9 cellular contexts compared by ENCODE assay signal in the genomic region with DNA sequence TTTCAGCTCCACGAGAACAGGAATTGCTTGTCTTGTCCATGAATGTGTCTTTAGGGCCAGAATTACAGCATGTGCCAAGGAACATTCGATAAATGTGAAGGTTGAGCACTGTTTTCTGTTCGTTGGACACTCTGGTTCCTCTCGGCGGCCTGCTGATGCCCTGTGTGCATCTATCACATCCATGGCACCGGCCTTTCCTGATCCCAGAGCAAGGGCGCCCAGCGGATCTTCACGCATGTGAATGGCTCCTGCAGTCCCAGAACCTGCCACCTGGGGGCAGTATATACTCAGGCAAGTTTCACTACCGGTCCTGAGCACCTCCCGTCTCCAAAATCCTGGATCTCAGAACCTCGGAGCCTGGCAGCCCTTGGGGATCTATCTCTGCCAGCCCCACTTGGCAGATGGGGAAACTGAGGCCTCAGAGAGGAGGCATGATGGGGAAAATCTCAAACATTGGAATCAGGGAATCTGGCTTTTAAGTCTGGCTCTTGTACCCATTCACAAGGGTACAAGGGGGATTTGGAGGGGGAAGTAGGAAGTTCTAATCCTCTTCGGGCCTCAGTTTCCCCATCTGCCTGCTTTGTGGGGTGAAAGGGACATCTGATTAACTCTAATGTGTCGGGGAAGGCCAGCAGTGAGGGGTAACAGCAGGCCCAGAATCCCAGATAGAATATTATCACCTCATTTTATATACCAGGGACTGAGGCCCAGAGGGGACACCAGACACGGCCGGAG. TPM values are rescaled to one million over a fixed set of nuclear protein-coding genes. Genes with fewer than 3 reads are reported as not detected.
DNase-seq lines count a peak whose midpoint lies in the region; ATAC-seq and TF ChIP-seq lines count a peak whose summit lies in the region.
"Had no signal": no experiment of that assay in that cellular context is flagged by ENCODE, and none has a peak within 500 bp of the region (broad histone marks: within the 10 kb centered on the region; RNA-seq: fewer than 3 reads in every experiment).

No MANE protein-coding gene starts in this region.

- no peaks in the 10 kb centered on the region for H3K9me3 ChIP-seq in neural progenitor cell (ENCODE audit: low read depth)

- peaks cover 27% of the 10 kb centered on the region for H3K27me3 Mint-ChIP-seq in activated T-cell treated with anti-CD3 and anti-CD28 coated beads, Interleukin-2, amount 50 U/mL, for 72 hours (ENCODE audit: low read depth)
- peaks cover 16% of the 10 kb centered on the region for H3K27me3 Mint-ChIP-seq in neural progenitor cell (ENCODE audit: insufficient read depth, low read depth)

- no peaks in the 10 kb centered on the region for H3K4me1 ChIP-seq in neural progenitor cell

- H4K20me1 ChIP-seq in neural progenitor cell (ENCODE audit: low read depth), result no peaks in the 10 kb centered on the region

- H3K36me3 Mint-ChIP-seq in activated T-cell treated with anti-CD3 and anti-CD28 coated beads, Interleukin-2, amount 50 U/mL, for 72 hours (ENCODE audit: insufficient read depth in 2 of 2), result no peaks in the 10 kb centered on the region
- H3K36me3 Mint-ChIP-seq in neural progenitor cell, result no peaks in the 10 kb centered on the region
- H3K36me3 Mint-ChIP-seq: activated naive CD4-positive, alpha-beta T cell treated with anti-CD3 and anti-CD28 coated beads, Interleukin-2, amount 50 U/mL, for 24 hours had no signal

- ATAC-seq in activated T-cell treated with anti-CD3 and anti-CD28 coated beads, Interleukin-2, amount 50 U/mL, for 72 hours (replicated peaks in 1 of 2), result peak in 1 of 2 donors; percentile 7
- no peak for ATAC-seq in HG03342 (IDR thresholded peaks at IDR 0.05; ENCODE audit: unreplicated experiment)

- H3K9me3 Mint-ChIP-seq in activated T-cell treated with anti-CD3 and anti-CD28 coated beads, Interleukin-2, amount 50 U/mL, for 72 hours, result no peaks in the 10 kb centered on the region
- H3K9me3 Mint-ChIP-seq in neural progenitor cell, result no peaks in the 10 kb centered on the region
- H3K9me3 Mint-ChIP-seq: activated naive CD4-positive, alpha-beta T cell treated with anti-CD3 and anti-CD28 coated beads, Interleukin-2, amount 50 U/mL, for 24 hours had no signal

- H2AFZ ChIP-seq in neural progenitor cell (replicated peaks), result peak overlapping the region; percentile 2

- TF ChIP-seq CTCF in LNCaP clone FGC (IDR thresholded peaks at IDR 0.05; ENCODE audit: control insufficient read depth, extremely low read depth, insufficient read depth) (peak; percentile 88), neural progenitor cell (IDR thresholded peaks at IDR 0.05) (peak; percentile 97)

- H3K36me3 ChIP-seq in neural progenitor cell, result no peaks in the 10 kb centered on the region

- peak overlapping the region; percentile 44 for H3K27ac Mint-ChIP-seq in activated T-cell treated with anti-CD3 and anti-CD28 coated beads, Interleukin-2, amount 50 U/mL, for 72 hours
- no peak overlapping the region for H3K27ac Mint-ChIP-seq in neural progenitor cell
- H3K27ac Mint-ChIP-seq: activated naive CD4-positive, alpha-beta T cell treated with anti-CD3 and anti-CD28 coated beads, Interleukin-2, amount 50 U/mL, for 24 hours had no signal

- H3F3A ChIP-seq in neural progenitor cell (ENCODE audit: low read depth), result peaks cover 1% of the 10 kb centered on the region

- no peak overlapping the region for H3K4me3 Mint-ChIP-seq in activated T-cell treated with anti-CD3 and anti-CD28 coated beads, Interleukin-2, amount 50 U/mL, for 72 hours
- no peak overlapping the region for H3K4me3 Mint-ChIP-seq in neural progenitor cell
- H3K4me3 Mint-ChIP-seq: activated naive CD4-positive, alpha-beta T cell treated with anti-CD3 and anti-CD28 coated beads, Interleukin-2, amount 50 U/mL, for 24 hours had no signal

- no peak overlapping the region for H3K4me2 ChIP-seq in neural progenitor cell

- DNase-seq in DMS153 treated with DMSO at 0.1 percent for 48 hours (lab: John Stamatoyannopoulos, UW; ENCODE audit: unreplicated experiment) (peak; percentile 62), LNCaP clone FGC (ENCODE audit: low read depth) (no peak), RKO (ENCODE audit: low spot score) (peak; percentile 90), fibroblast of peridontal ligament (ENCODE audit: extremely low read depth) (peak; percentile 87), neural progenitor cell (ENCODE audit: low spot score) (peak; percentile 92), stromal cell of bone marrow (ENCODE audit: low read depth) (peak; percentile 55)
- DNase-seq in activated T-cell treated with anti-CD3 and anti-CD28 coated beads, Interleukin-2, amount 50 U/mL, for 72 hours, result peak; percentile 89 to 91

- no peak overlapping the region for H3K9ac ChIP-seq in neural progenitor cell

- H3K4me1 Mint-ChIP-seq in activated T-cell treated with anti-CD3 and anti-CD28 coated beads, Interleukin-2, amount 50 U/mL, for 72 hours (ENCODE audit: low read depth), result peaks cover 10% of the 10 kb centered on the region
- H3K4me1 Mint-ChIP-seq in neural progenitor cell, result peaks cover 4% of the 10 kb centered on the region
- H3K4me1 Mint-ChIP-seq: activated naive CD4-positive, alpha-beta T cell treated with anti-CD3 and anti-CD28 coated beads, Interleukin-2, amount 50 U/mL, for 24 hours had no signal

- no peak overlapping the region for H3K4me3 ChIP-seq in LNCaP clone FGC (ENCODE audit: low read depth, low read length)
- H3K4me3 ChIP-seq in neural progenitor cell, result no peak overlapping the region

- H3K27me3 ChIP-seq in neural progenitor cell, result peaks cover 23% of the 10 kb centered on the region

- no peaks in the 10 kb centered on the region for H3K79me2 ChIP-seq in neural progenitor cell (ENCODE audit: low read depth)

- no peak overlapping the region for H3K27ac ChIP-seq in neural progenitor cell

RNA-seq across cellular contexts. Expression of a gene that starts 4.3 kb away (rescaled TPM):
- 100 to 1,000 TPM; 111 to 134 TPM for total RNA-seq in activated T-cell treated with anti-CD3 and anti-CD28 coated beads, Interleukin-2, amount 50 U/mL, for 72 hours
- 1.8 and 2.9 TPM in 2 replicates for total RNA-seq in neural progenitor cell (ENCODE audit: low replicate concordance)

RNA-seq across cellular contexts. Expression of a gene that starts 32.8 kb away (rescaled TPM):
- total RNA-seq in activated T-cell treated with anti-CD3 and anti-CD28 coated beads, Interleukin-2, amount 50 U/mL, for 72 hours, result 10 to 100 TPM; 14.4 to 17.9 TPM
- total RNA-seq in neural progenitor cell (ENCODE audit: low replicate concordance), result 9.5 and 21.6 TPM in 2 replicates

Comparison
In these comparisons a context has a peak if more than half of its experiments do, and no peak if none do; other contexts are left out.
1. RNA of a gene that starts 4.3 kb away (total RNA-seq): 111 to 134 TPM in activated T-cell treated with anti-CD3 and anti-CD28 coated beads, Interleukin-2, amount 50 U/mL, for 72 hours; 1.8 to 2.9 TPM in neural progenitor cell; every median in the first group is over 10 times any median in the second.